ENCODE assay signal across 8 cellular contexts in the genomic region with DNA sequence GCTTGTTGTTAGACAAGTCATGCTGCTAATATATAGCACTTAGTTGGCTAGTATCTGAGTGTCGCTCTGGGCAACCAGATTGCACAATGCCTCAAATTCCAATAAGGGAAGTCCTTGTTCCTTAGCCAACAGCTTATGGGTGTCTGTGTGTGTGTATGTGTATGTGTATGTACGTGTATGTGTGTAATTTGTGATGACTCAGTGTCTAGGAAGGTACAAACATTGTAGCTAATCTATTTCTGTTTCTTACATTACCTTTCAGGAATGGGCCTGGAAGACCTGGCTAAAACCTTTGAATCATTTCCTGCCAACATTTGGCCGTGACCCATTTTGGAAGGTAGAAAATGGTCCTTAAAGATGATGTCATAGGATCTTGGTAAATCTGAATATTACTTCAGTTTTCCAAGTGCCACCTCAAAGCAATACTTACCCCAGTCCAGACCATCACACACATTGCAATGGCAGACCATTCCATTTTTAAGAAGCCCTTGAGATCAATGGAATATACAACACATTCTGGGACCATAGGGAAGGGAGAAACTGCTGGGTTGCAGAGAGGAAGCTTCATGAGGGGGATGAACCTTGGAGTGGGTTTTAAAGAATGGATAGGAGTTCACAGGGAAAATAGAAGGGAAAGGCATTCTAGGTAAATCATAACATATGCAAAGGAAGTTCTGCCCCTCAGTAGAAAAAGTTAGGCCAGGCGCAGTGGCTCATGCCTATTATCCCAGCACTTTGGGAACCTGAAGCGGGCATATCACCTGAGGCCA. TPM values are rescaled to one million over a fixed set of nuclear protein-coding genes. Genes with fewer than 3 reads are reported as not detected.
DNase-seq lines count a peak whose midpoint lies in the region; ATAC-seq and TF ChIP-seq lines count a peak whose summit lies in the region.

No MANE protein-coding gene starts in this region.

- no peak overlapping the region for H3K27ac Mint-ChIP-seq in activated naive CD4-positive, alpha-beta T cell treated with anti-CD3 and anti-CD28 coated beads for 36 hours

- H3K4me3 Mint-ChIP-seq in activated naive CD4-positive, alpha-beta T cell treated with anti-CD3 and anti-CD28 coated beads for 36 hours = no peak overlapping the region

- DNase-seq in AG20443 (ENCODE audit: low spot score) = peak; percentile 70
- DNase-seq in M059J (ENCODE audit: low read depth) = peak; percentile 100
- DNase-seq in caudate nucleus (lab: John Stamatoyannopoulos, UW) = peak in 4 of 61 donors; percentile 6 to 23 (median 10)
- DNase-seq in lung (ENCODE audit: low spot score) = peak; percentile 80
- peak in 1 of 2 donors; percentile 84 for DNase-seq in aorta
- no peak for DNase-seq in activated naive CD4-positive, alpha-beta T cell treated with anti-CD3 and anti-CD28 coated beads for 36 hours
- DNase-seq in middle frontal gyrus (ENCODE audit: extremely low spot score, low spot score) = no peak

- no peak overlapping the region for H3K4me3 ChIP-seq in lung
- H3K4me3 ChIP-seq in aorta (ENCODE audit: low read length in 2 of 2) = no peak overlapping the region

- no peak for TF ChIP-seq CTCF in lung (IDR thresholded peaks at IDR 0.05; ENCODE audit: control extremely low read depth, extremely low read depth)

- 46 to 51% methylated on average over 5 of the region's 5 CpGs for WGBS in lung, 2 donors
- WGBS in aorta, 2 donors = 41% methylated on average over 5 of the region's 5 CpGs

- no peaks in the 10 kb centered on the region for H3K9me3 Mint-ChIP-seq in activated naive CD4-positive, alpha-beta T cell treated with anti-CD3 and anti-CD28 coated beads for 36 hours

- intact Hi-C loops in aorta (cut with DNase I) = no loop called here
- intact Hi-C loops in activated naive CD4-positive, alpha-beta T cell treated with anti-CD3 and anti-CD28 coated beads for 36 hours (cut with micrococcal nuclease) = no loop called here

- H3K4me1 ChIP-seq in lung (ENCODE audit: control insufficient read depth in 2 of 2, insufficient read depth in 2 of 2, low read length in 2 of 2) (peaks cover 19 to 29% of the 10 kb centered on the region in 2 donors), aorta (ENCODE audit: control insufficient read depth in 1 of 2, insufficient read depth in 2 of 2, low read length in 2 of 2) (peaks cover 12 to 13% of the 10 kb centered on the region in 2 donors)

- no peaks in the 10 kb centered on the region for H3K27me3 Mint-ChIP-seq in activated naive CD4-positive, alpha-beta T cell treated with anti-CD3 and anti-CD28 coated beads for 36 hours (ENCODE audit: low read depth)

- H3K4me1 Mint-ChIP-seq in activated naive CD4-positive, alpha-beta T cell treated with anti-CD3 and anti-CD28 coated beads for 36 hours (ENCODE audit: low read depth) = peaks cover 30% of the 10 kb centered on the region

- peaks cover 12 to 20% of the 10 kb centered on the region in 2 donors for H3K36me3 ChIP-seq in lung (ENCODE audit: control insufficient read depth in 2 of 2, insufficient read depth in 2 of 2, low read length in 2 of 2)
- H3K36me3 ChIP-seq in aorta (ENCODE audit: control insufficient read depth in 1 of 2, insufficient read depth in 2 of 2, low read length in 1 of 2) = no peaks in the 10 kb centered on the region

- CTCF ChIA-PET in activated naive CD4-positive, alpha-beta T cell treated with anti-CD3 and anti-CD28 coated beads for 36 hours (lab: Charles Lee) = interaction anchor here (0.7 to 0.9 kb wide), 2 partner anchors 10 to 289 kb away, joined by 3 to 4 read pairs; no protein-coding TSS in a partner anchor

- H3K9me3 ChIP-seq in lung (ENCODE audit: control insufficient read depth in 2 of 2, insufficient read depth in 1 of 2, low read length in 1 of 2) (no peaks in the 10 kb centered on the region), aorta (ENCODE audit: control insufficient read depth, low read length) (no peaks in the 10 kb centered on the region)

- ATAC-seq in lung (ENCODE audit: insufficient read depth, low FRiP score) = peak; percentile 64
- peak; percentile 82 for ATAC-seq in aorta (ENCODE audit: low FRiP score)
- ATAC-seq in GM21786 (IDR thresholded peaks at IDR 0.05; ENCODE audit: unreplicated experiment) = no peak

- H3K36me3 Mint-ChIP-seq in activated naive CD4-positive, alpha-beta T cell treated with anti-CD3 and anti-CD28 coated beads for 36 hours (ENCODE audit: low read depth) = peaks cover 21% of the 10 kb centered on the region

- H3K27me3 ChIP-seq in lung (ENCODE audit: control insufficient read depth, insufficient read depth) (no peaks in the 10 kb centered on the region), aorta (ENCODE audit: control insufficient read depth in 1 of 2, insufficient read depth in 2 of 2, low read length in 1 of 2) (no peaks in the 10 kb centered on the region)

- H3K27ac ChIP-seq in caudate nucleus (ENCODE audit: low read depth, low read length) = peak overlapping the region; percentile 27
- H3K27ac ChIP-seq in lung (ENCODE audit: low read depth in 1 of 2, low read length in 1 of 2) = peak overlapping the region; percentile 77 to 78
- H3K27ac ChIP-seq in aorta (ENCODE audit: low read depth in 1 of 2, low read length in 2 of 2) = peak overlapping the region; percentile 97 to 100

RNA-seq across cellular contexts. Expression of a gene that starts 25.1 kb away (rescaled TPM):
- 53.5 and 79.4 TPM in 2 replicates for total RNA-seq in M059J (2014; rRNA removed; shearing (Covaris generic))
- total RNA-seq in lung = 100 to 1,000 TPM; 149 to 158 TPM
- 100 to 1,000 TPM in 1 of 2 donors, 10 to 100 TPM in 1; 28.2 to 101 TPM for polyA plus RNA-seq in lung
- total RNA-seq in aorta = 100 to 1,000 TPM in 1 of 2 donors, 10 to 100 TPM in 1; 49.8 to 252 TPM
- 10 to 100 TPM; 11.3 to 26.9 TPM for polyA plus RNA-seq in aorta
- 10 to 100 TPM; 17.5 to 18.8 TPM for total RNA-seq in activated naive CD4-positive, alpha-beta T cell treated with anti-CD3 and anti-CD28 coated beads for 36 hours

Comparison
In these comparisons a context has a peak if more than half of its experiments do, and no peak if none do; other contexts are left out.
1. DNase-seq: peak in AG20443 (single experiment), M059J (single experiment) and lung (single experiment); none in activated naive CD4-positive, alpha-beta T cell treated with anti-CD3 and anti-CD28 coated beads for 36 hours (single experiment) and middle frontal gyrus (single experiment).
2. H3K27ac ChIP-seq: peak in every context shown above with its lines; median percentile 98 in aorta; 78 in lung; 27 in caudate nucleus.